In the genomic region with DNA sequence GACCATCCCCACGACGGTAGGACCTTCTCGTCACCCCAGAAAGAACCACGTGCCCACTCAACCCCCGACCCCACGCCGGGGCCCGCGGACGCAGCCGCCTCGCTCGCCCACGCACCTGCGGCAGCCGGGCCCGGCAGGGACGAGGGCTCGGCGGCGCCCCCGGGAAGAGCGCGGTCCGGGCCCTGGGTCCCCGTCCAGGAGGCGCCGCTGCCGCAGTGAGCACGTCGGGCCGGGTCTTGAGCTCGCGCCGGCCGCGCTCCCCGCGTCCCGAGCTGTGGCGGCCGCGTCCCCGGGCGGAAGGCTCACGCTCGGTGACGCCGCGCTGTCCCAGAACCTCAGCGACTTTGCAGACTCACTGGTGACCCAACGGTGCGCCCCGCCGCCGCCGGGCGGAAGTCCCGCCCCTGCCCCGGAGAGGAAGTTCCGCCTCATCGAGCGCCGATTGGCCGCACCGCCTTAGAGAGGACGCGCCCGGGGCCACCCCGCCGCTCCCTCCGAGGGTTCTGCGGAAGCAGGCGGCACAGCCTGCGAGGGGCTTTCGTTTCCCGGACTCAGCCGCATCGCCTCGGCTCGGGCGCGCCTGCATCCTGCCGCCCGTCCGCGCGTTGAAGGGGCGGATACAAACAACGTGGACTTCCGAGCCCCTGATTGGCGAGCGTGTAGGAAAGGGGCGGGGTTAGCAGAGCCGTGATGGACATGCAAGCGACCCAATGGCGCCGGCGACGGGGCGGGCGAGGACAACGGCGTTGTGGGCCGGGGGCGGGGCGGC, we compare ENCODE assay signal across 8 cellular contexts. TPM values are rescaled to one million over a fixed set of nuclear protein-coding genes. Genes with fewer than 3 reads are reported as not detected.
DNase-seq lines count a peak whose midpoint lies in the region; ATAC-seq and TF ChIP-seq lines count a peak whose summit lies in the region.

No MANE protein-coding gene starts in this region.

- intact Hi-C loops in activated CD4-positive, alpha-beta T cell treated with anti-CD3 and anti-CD28 coated beads, Interleukin-2, amount 10 ng/mL, durations not matched to agents 24 days and 14 days (cut with micrococcal nuclease): loop anchor here (1.0 to 2.0 kb wide), 5 partner anchors 20 to 164 kb away; partner anchors contain the start of genes CAPN15, METTL26, PIGQ and RAB11FIP3
- intact Hi-C loops in colonic mucosa (cut with DNase I): no loop called here

- DNase-seq in NCI-H524 treated with DMSO at 0.1 percent for 48 hours (lab: John Stamatoyannopoulos, UW): peak; percentile 66
- DNase-seq in activated CD4-positive, alpha-beta T cell treated with anti-CD3 and anti-CD28 coated beads, Interleukin-2, amount 10 ng/mL, durations not matched to agents 24 days and 14 days: peak; percentile 99
- peak; percentile 99 for DNase-seq in colonic mucosa
- peak; percentile 99 for DNase-seq in left lobe of liver (ENCODE audit: low spot score)
- peak; percentile 97 for DNase-seq in stimulated activated CD4-positive, alpha-beta T cell treated with anti-CD3 and anti-CD28 coated beads, Interleukin-1b, Interleukin-23, amount 100 ng/mL, for 48 hours

- H3K9ac ChIP-seq in BLaER1 (peak overlapping the region; percentile 96), colonic mucosa (ENCODE audit: low read depth in 2 of 2, low read length in 2 of 2) (peak overlapping the region; percentile 84 to 88)

- H3K4me1 Mint-ChIP-seq in activated CD4-positive, alpha-beta T cell treated with anti-CD3 and anti-CD28 coated beads, Interleukin-2, amount 10 ng/mL, durations not matched to agents 24 days and 14 days: peaks cover 17% of the 10 kb centered on the region

- no peaks in the 10 kb centered on the region for H3K27me3 ChIP-seq in BLaER1
- no peaks in the 10 kb centered on the region for H3K27me3 ChIP-seq in colonic mucosa

- peaks cover 7% of the 10 kb centered on the region for H3K36me3 Mint-ChIP-seq in activated CD4-positive, alpha-beta T cell treated with anti-CD3 and anti-CD28 coated beads, Interleukin-2, amount 10 ng/mL, durations not matched to agents 24 days and 14 days (ENCODE audit: low read depth)

- ATAC-seq in GM19324 (IDR thresholded peaks at IDR 0.05; ENCODE audit: low FRiP score, unreplicated experiment) (peak; percentile 81), HG03457 (IDR thresholded peaks at IDR 0.05; ENCODE audit: unreplicated experiment) (peak; percentile 52), left lobe of liver (peak; percentile 71)

- peak overlapping the region; percentile 96 for H3K27ac ChIP-seq in BLaER1
- peak overlapping the region; percentile 97 for H3K27ac ChIP-seq in colonic mucosa

- peak overlapping the region; percentile 95 for H3K4me3 Mint-ChIP-seq in activated CD4-positive, alpha-beta T cell treated with anti-CD3 and anti-CD28 coated beads, Interleukin-2, amount 10 ng/mL, durations not matched to agents 24 days and 14 days

- H3K4me3 ChIP-seq in BLaER1 (peak overlapping the region; percentile 94), colonic mucosa (peak overlapping the region; percentile 81)

- peak overlapping the region; percentile 93 for H3K4me2 ChIP-seq in BLaER1

- H4K20me1 ChIP-seq in BLaER1: peaks cover 56% of the 10 kb centered on the region

- H3K36me3 ChIP-seq in BLaER1: no peaks in the 10 kb centered on the region
- no peaks in the 10 kb centered on the region for H3K36me3 ChIP-seq in colonic mucosa

- no peaks in the 10 kb centered on the region for H3K9me3 ChIP-seq in BLaER1
- no peaks in the 10 kb centered on the region for H3K9me3 ChIP-seq in colonic mucosa

- peak overlapping the region; percentile 100 for H3K27ac Mint-ChIP-seq in activated CD4-positive, alpha-beta T cell treated with anti-CD3 and anti-CD28 coated beads, Interleukin-2, amount 10 ng/mL, durations not matched to agents 24 days and 14 days

- no peaks in the 10 kb centered on the region for H3K9me3 Mint-ChIP-seq in activated CD4-positive, alpha-beta T cell treated with anti-CD3 and anti-CD28 coated beads, Interleukin-2, amount 10 ng/mL, durations not matched to agents 24 days and 14 days

- peaks cover 73% of the 10 kb centered on the region for H3K4me1 ChIP-seq in BLaER1
- H3K4me1 ChIP-seq in colonic mucosa: peaks cover 20% of the 10 kb centered on the region

- H3K27me3 Mint-ChIP-seq in activated CD4-positive, alpha-beta T cell treated with anti-CD3 and anti-CD28 coated beads, Interleukin-2, amount 10 ng/mL, durations not matched to agents 24 days and 14 days: no peaks in the 10 kb centered on the region

- no peak for TF ChIP-seq CTCF in colonic mucosa (IDR thresholded peaks at IDR 0.05)

RNA-seq across cellular contexts. Expression of gene RAB40C, which starts 0.8 kb away (rescaled TPM):
- total RNA-seq in activated CD4-positive, alpha-beta T cell treated with anti-CD3 and anti-CD28 coated beads, Interleukin-2, amount 10 ng/mL, durations not matched to agents 24 days and 14 days: 12.5 and 16.5 TPM in 2 replicates
- 10 to 100 TPM; 34.9 to 38.5 TPM for total RNA-seq in colonic mucosa
- total RNA-seq in left lobe of liver: 15.5 TPM

RNA-seq across cellular contexts. Expression of gene PIGQ, which starts 19.3 kb away (rescaled TPM):
- total RNA-seq in activated CD4-positive, alpha-beta T cell treated with anti-CD3 and anti-CD28 coated beads, Interleukin-2, amount 10 ng/mL, durations not matched to agents 24 days and 14 days: 43.2 and 50.3 TPM in 2 replicates
- 10 to 100 TPM; 25.6 to 59.3 TPM for total RNA-seq in colonic mucosa
- total RNA-seq in left lobe of liver: 42.1 TPM

RNA-seq across cellular contexts. Expression of gene NHLRC4, which starts 22.3 kb away (rescaled TPM):
- 1.1 TPM in 2 replicates for total RNA-seq in activated CD4-positive, alpha-beta T cell treated with anti-CD3 and anti-CD28 coated beads, Interleukin-2, amount 10 ng/mL, durations not matched to agents 24 days and 14 days
- total RNA-seq in colonic mucosa (under 1 TPM; 0.32 to 0.35 TPM), left lobe of liver (0.28 TPM)

RNA-seq across cellular contexts. Expression of gene PRR35, which starts 28.9 kb away (rescaled TPM):
- total RNA-seq in activated CD4-positive, alpha-beta T cell treated with anti-CD3 and anti-CD28 coated beads, Interleukin-2, amount 10 ng/mL, durations not matched to agents 24 days and 14 days: not detected in 2 replicates
- total RNA-seq in colonic mucosa (not detected), left lobe of liver (not detected)

RNA-seq across cellular contexts. Expression of gene WFIKKN1, which starts 41.7 kb away (rescaled TPM):
- 0.44 and 0.45 TPM in 2 replicates for total RNA-seq in activated CD4-positive, alpha-beta T cell treated with anti-CD3 and anti-CD28 coated beads, Interleukin-2, amount 10 ng/mL, durations not matched to agents 24 days and 14 days
- total RNA-seq in colonic mucosa (1 to 10 TPM in 1 of 2 donors, under 1 TPM in 1; 0.80 to 1.1 TPM), left lobe of liver (0.96 TPM)

Comparison
In these comparisons a context has a peak if more than half of its experiments do, and no peak if none do; other contexts are left out.
1. Peak in every context shown above with its lines: DNase-seq, ATAC-seq, H3K4me3 ChIP-seq and H3K27ac ChIP-seq.